In genomic region chr16:49022351-49022963, GRCh38 we compare ENCODE assay signal across 1 cellular context.
TF ChIP-seq lines count a peak whose summit lies in the region.

No MANE protein-coding gene starts in this region.

TF ChIP-seq in WTC11, 78 proteins besides CTCF, POLR2A, EP300 and RAD21:
- no peak for TF ChIP-seq NR3C1 (CRISPR knock-in tag; conservative IDR thresholded peaks at IDR 0.05; ENCODE audit: low read depth)
- TF ChIP-seq E2F5 (CRISPR knock-in tag; IDR thresholded peaks at IDR 0.05), result no peak
- no peak for TF ChIP-seq AR (CRISPR knock-in tag; IDR thresholded peaks at IDR 0.05)
- no peak for TF ChIP-seq ZNF512 (CRISPR knock-in tag; IDR thresholded peaks at IDR 0.05; ENCODE audit: borderline replicate concordance)
